9 cellular contexts compared by ENCODE assay signal in genomic region chr11:2891901-2892214, GRCh38. TPM values are rescaled to one million over a fixed set of nuclear protein-coding genes. Genes with fewer than 3 reads are reported as not detected.
A peak's percentile ranks its signal among the peaks of the same experiment; 100 is the strongest.
DNase-seq lines count a peak whose midpoint lies in the region; ATAC-seq and TF ChIP-seq lines count a peak whose summit lies in the region.
"Had no signal": no experiment of that assay in that cellular context is flagged by ENCODE, and none has a peak within 500 bp of the region (broad histone marks: within the 10 kb centered on the region; RNA-seq: fewer than 3 reads in every experiment).

No MANE protein-coding gene starts in this region.

- peak overlapping the region; percentile 56 for H2BK120ac ChIP-seq in neuronal stem cell (ENCODE audit: low read depth, low read length)

- H3K14ac ChIP-seq in neuronal stem cell (ENCODE audit: low read length), result peak overlapping the region; percentile 58

- H2AK5ac ChIP-seq in neuronal stem cell (ENCODE audit: low read depth, low read length), result peak overlapping the region; percentile 99

- H3K79me1 ChIP-seq in neuronal stem cell (ENCODE audit: low read depth, low read length), result no peaks in the 10 kb centered on the region

- H3K23ac ChIP-seq in neuronal stem cell (ENCODE audit: low read depth, low read length, poor library complexity), result peak overlapping the region; percentile 29

- H4K91ac ChIP-seq in neuronal stem cell (ENCODE audit: low read depth, low read length, poor library complexity), result no peak overlapping the region

- peak overlapping the region; percentile 69 for H2BK5ac ChIP-seq in neuronal stem cell (ENCODE audit: low read length)

- H3K4me3 Mint-ChIP-seq in CD14-positive monocyte, result peak overlapping the region; percentile 72 to 80

- H3K27ac Mint-ChIP-seq in CD14-positive monocyte, result peak overlapping the region in 3 of 7 donors; percentile 9 to 59 (median 56)

- peak overlapping the region; percentile 50 for H4K8ac ChIP-seq in neuronal stem cell (ENCODE audit: low read depth, low read length)

- H2AFZ ChIP-seq in neuronal stem cell (ENCODE audit: low read length), result peak overlapping the region; percentile 88

- H3K9ac ChIP-seq in NT2/D1 (ENCODE audit: insufficient read length, low read depth), result peak overlapping the region; percentile 74
- peak overlapping the region; percentile 24 for H3K9ac ChIP-seq in endocrine pancreas (ENCODE audit: control insufficient read depth, insufficient read depth, low read length)
- peak overlapping the region; percentile 63 for H3K9ac ChIP-seq in neuronal stem cell (ENCODE audit: low read depth, low read length, poor library complexity)

- WGBS in neuronal stem cell (ENCODE audit: extremely low coverage in 2 of 2, insufficient read length in 2 of 2, insufficient replicate concordance in 1 of 2), 2 donors, result no CpG with 5 or more reads among the region's 8 CpGs

- H3K4me3 ChIP-seq in NT2/D1 (ENCODE audit: insufficient read length, low read depth) (peak overlapping the region; percentile 24), endocrine pancreas (ENCODE audit: control insufficient read depth, insufficient read depth, low read length) (no peak overlapping the region), neuronal stem cell (ENCODE audit: low read length in 2 of 2) (peak overlapping the region in 1 of 2 donors; percentile 69)

- peaks cover 23% of the 10 kb centered on the region for H3K4me1 Mint-ChIP-seq in CD14-positive monocyte

- ATAC-seq in HG02678 (IDR thresholded peaks at IDR 0.05; ENCODE audit: unreplicated experiment), result no peak

- H3K4me1 ChIP-seq in NT2/D1 (ENCODE audit: insufficient read depth, insufficient read length) (peaks cover 31% of the 10 kb centered on the region), endocrine pancreas (ENCODE audit: control insufficient read depth, insufficient read depth, low read length) (no peaks in the 10 kb centered on the region), neuronal stem cell (ENCODE audit: control insufficient read depth in 2 of 2, insufficient read depth in 1 of 2, low read depth in 1 of 2, low read length in 2 of 2) (peaks cover 18 to 27% of the 10 kb centered on the region in 2 donors)

- H3K27ac ChIP-seq in neuronal stem cell (replicated peaks; ENCODE audit: low read length), result peak overlapping the region; percentile 52

- peaks cover 16 to 34% (median 19%) of the 10 kb centered on the region in 3 donors for H3K27me3 Mint-ChIP-seq in CD14-positive monocyte (ENCODE audit: low read depth in 3 of 3)

- peaks cover 4 to 10% of the 10 kb centered on the region in 2 donors for H3K36me3 Mint-ChIP-seq in CD14-positive monocyte

- H3K4me2 ChIP-seq in neuronal stem cell (ENCODE audit: insufficient read depth, low read length, poor library complexity, severe bottlenecking), result peak overlapping the region; percentile 84

- no peak for DNase-seq in CD14-positive monocyte (ENCODE audit: low spot score)
- no peak for DNase-seq in NT2/D1 (ENCODE audit: low read depth, low spot score)
- DNase-seq in neuronal stem cell (ENCODE audit: low spot score), result no peak
- no peak for DNase-seq in putamen (ENCODE audit: low spot score)
- no peak for DNase-seq in SHP77 treated with DMSO at 0.1 percent for 48 hours (lab: John Stamatoyannopoulos, UW)
- no peak for DNase-seq in kidney glomerular epithelial cell (lab: John Stamatoyannopoulos, UW)
- DNase-seq: SIG-M5 had no signal

- peaks cover 0 to under 1% (median 0%) of the 10 kb centered on the region in 7 donors for H3K9me3 Mint-ChIP-seq in CD14-positive monocyte

- H3K4ac ChIP-seq in neuronal stem cell (ENCODE audit: low read length), result no peak overlapping the region

- peak overlapping the region; percentile 100 for H2BK15ac ChIP-seq in neuronal stem cell (ENCODE audit: low read length)

- H3K27me3 ChIP-seq in NT2/D1 (ENCODE audit: insufficient read depth, insufficient read length), result peaks cover 56% of the 10 kb centered on the region
- no peaks in the 10 kb centered on the region for H3K27me3 ChIP-seq in endocrine pancreas (ENCODE audit: control insufficient read depth, insufficient read depth, low read length)
- peaks cover 0 to 3% (median 2%) of the 10 kb centered on the region in 3 experiments for H3K27me3 ChIP-seq in neuronal stem cell (ENCODE audit: control insufficient read depth in 3 of 3, insufficient read depth in 3 of 3, low read depth in 1 of 3, low read length in 3 of 3)

- intact Hi-C loops in CD14-positive monocyte (cut with micrococcal nuclease), result no loop called here

- H3K9me3 ChIP-seq in NT2/D1 (ENCODE audit: insufficient read depth, low read length), result peaks cover 14% of the 10 kb centered on the region; the same call in 1 of the 2 replicates
- no peaks in the 10 kb centered on the region for H3K9me3 ChIP-seq in endocrine pancreas (ENCODE audit: control insufficient read depth, low read length)
- no peaks in the 10 kb centered on the region for H3K9me3 ChIP-seq in neuronal stem cell (replicated peaks in 1 of 2; ENCODE audit: control insufficient read depth in 2 of 2, insufficient read depth in 1 of 2, low read depth in 1 of 2, low read length in 2 of 2)

- H3K36me3 ChIP-seq in NT2/D1 (ENCODE audit: insufficient read depth, insufficient read length, low read length) (no peaks in the 10 kb centered on the region), endocrine pancreas (ENCODE audit: control insufficient read depth, insufficient read depth, low read length) (no peaks in the 10 kb centered on the region), neuronal stem cell (replicated peaks in 1 of 2; ENCODE audit: control insufficient read depth in 2 of 2, insufficient read depth in 2 of 2, low read length in 2 of 2) (no peaks in the 10 kb centered on the region)

- no peak for TF ChIP-seq CTCF in CD14-positive monocyte (IDR thresholded peaks at IDR 0.05)

- H2BK12ac ChIP-seq in neuronal stem cell (ENCODE audit: low read length), result peak overlapping the region; percentile 99

- H3K18ac ChIP-seq in neuronal stem cell (ENCODE audit: low read length), result peak overlapping the region; percentile 96

RNA-seq across cellular contexts. Expression of gene CDKN1C, which starts 6.3 kb away (rescaled TPM):
- 1 to 10 TPM; 3.2 to 4.7 TPM for polyA plus RNA-seq in CD14-positive monocyte
- 45.4 TPM for polyA plus RNA-seq in neuronal stem cell (2013, experiment 1 of 2)
- polyA plus RNA-seq in neuronal stem cell (2013, experiment 2 of 2), result 48.3 TPM

RNA-seq across cellular contexts. Expression of gene PHLDA2, which starts 37.4 kb away (rescaled TPM):
- 1 to 10 TPM; 2.6 to 4.7 TPM for polyA plus RNA-seq in CD14-positive monocyte
- polyA plus RNA-seq in neuronal stem cell (2013, experiment 1 of 2), result 6.3 TPM
- polyA plus RNA-seq in neuronal stem cell (2013, experiment 2 of 2), result 6.8 TPM

Comparison
In these comparisons a context has a peak if more than half of its experiments do, and no peak if none do; other contexts are left out.
1. H3K9ac ChIP-seq: peak in every context shown above with its lines; median percentile 74 in NT2/D1; 63 in neuronal stem cell; 24 in endocrine pancreas.